In genomic region chr4:184344899-184345572, GRCh38 we compare ENCODE assay signal across 10 cellular contexts.
DNase-seq lines count a peak whose midpoint lies in the region; ATAC-seq and TF ChIP-seq lines count a peak whose summit lies in the region.
"Had no signal": no experiment of that assay in that cellular context is flagged by ENCODE, and none has a peak within 500 bp of the region (broad histone marks: within the 10 kb centered on the region; RNA-seq: fewer than 3 reads in every experiment).

No MANE protein-coding gene starts in this region.

- TF ChIP-seq POLR2A in esophagus squamous epithelium (IDR thresholded peaks at IDR 0.05) (no peak), spleen (IDR thresholded peaks at IDR 0.05) (no peak)

- TF ChIP-seq CTCF in HL-60 (IDR thresholded peaks at IDR 0.05; ENCODE audit: insufficient read depth, low read length) = no peak
- TF ChIP-seq CTCF in esophagus squamous epithelium (IDR thresholded peaks at IDR 0.05) = no peak
- TF ChIP-seq CTCF in spleen (IDR thresholded peaks at IDR 0.05 in 8 of 11, conservative IDR thresholded peaks at IDR 0.05 in 3 of 11) = no peak

- peak; percentile 21 for ATAC-seq in GM18868 (IDR thresholded peaks at IDR 0.05; ENCODE audit: unreplicated experiment)
- ATAC-seq in GM18519 (IDR thresholded peaks at IDR 0.05; ENCODE audit: low FRiP score, unreplicated experiment) = no peak
- ATAC-seq: activated CD8-positive, alpha-beta memory T cell treated with anti-CD3 and anti-CD28 coated beads, Interleukin-2, amount 10 ng/mL, durations not matched to agents 7 days and 5 days had no signal

- H3K9me3 ChIP-seq in esophagus squamous epithelium (no peaks in the 10 kb centered on the region), spleen (no peaks in the 10 kb centered on the region)
- H3K9me3 ChIP-seq: MG63 had no signal

- DNase-seq in HL-60 (ENCODE audit: low read depth in 1 of 2, low spot score in 1 of 2) (no peak), esophagus squamous epithelium (lab: John Stamatoyannopoulos, UW) (no peak), spleen (peak; percentile 81), retina (no peak), D341Med (ENCODE audit: low spot score) (no peak)
- DNase-seq: activated CD8-positive, alpha-beta memory T cell treated with anti-CD3 and anti-CD28 coated beads, Interleukin-2, amount 10 ng/mL, durations not matched to agents 7 days and 5 days; MG63; NCI-H69 had no signal

- H3K36me3 ChIP-seq in esophagus squamous epithelium = no peaks in the 10 kb centered on the region
- H3K36me3 ChIP-seq in spleen = no peaks in the 10 kb centered on the region
- H3K36me3 ChIP-seq: MG63 had no signal

- H3K27me3 ChIP-seq in HL-60 (ENCODE audit: insufficient read depth, poor library complexity, severe bottlenecking) (no peaks in the 10 kb centered on the region), esophagus squamous epithelium (no peaks in the 10 kb centered on the region), spleen (replicated peaks in 1 of 7) (no peaks in the 10 kb centered on the region)
- H3K27me3 ChIP-seq: MG63 had no signal

- peak overlapping the region; percentile 94 for H3K27ac ChIP-seq in HL-60 (replicated peaks)
- H3K27ac ChIP-seq in esophagus squamous epithelium = peak overlapping the region; percentile 79 to 98 (median 92)
- peak overlapping the region; percentile 37 to 96 (median 92) for H3K27ac ChIP-seq in spleen

- WGBS in esophagus squamous epithelium, 2 donors = 84 to 89% methylated on average over 3 to 8 of the region's 8 CpGs
- 50 to 70% (median 65%) methylated on average over 8 of the region's 8 CpGs for whole genome bisulfite sequencing in spleen, 5 donors

- intact Hi-C loops in esophagus squamous epithelium (cut with DNase I) (no loop called here), spleen (cut with DNase I; ENCODE audit: low total_unique reads) (loop anchor here (10.0 kb wide), 1 partner anchor 130 kb away; the partner anchor contains the start of gene IRF2)

- H3K4me3 ChIP-seq in HL-60 (replicated peaks; ENCODE audit: insufficient read depth, low read length) = no peak overlapping the region
- H3K4me3 ChIP-seq in esophagus squamous epithelium = no peak overlapping the region
- peak overlapping the region in 1 of 8 donors; percentile 71 for H3K4me3 ChIP-seq in spleen
- H3K4me3 ChIP-seq: MG63 had no signal

- H3K4me1 ChIP-seq in esophagus squamous epithelium = peaks cover 46 to 84% (median 54%) of the 10 kb centered on the region in 3 donors
- peaks cover 53 to 89% (median 79%) of the 10 kb centered on the region in 6 donors for H3K4me1 ChIP-seq in spleen
